Comparison of ENCODE assay signal across 35 cellular contexts in the genomic region with DNA sequence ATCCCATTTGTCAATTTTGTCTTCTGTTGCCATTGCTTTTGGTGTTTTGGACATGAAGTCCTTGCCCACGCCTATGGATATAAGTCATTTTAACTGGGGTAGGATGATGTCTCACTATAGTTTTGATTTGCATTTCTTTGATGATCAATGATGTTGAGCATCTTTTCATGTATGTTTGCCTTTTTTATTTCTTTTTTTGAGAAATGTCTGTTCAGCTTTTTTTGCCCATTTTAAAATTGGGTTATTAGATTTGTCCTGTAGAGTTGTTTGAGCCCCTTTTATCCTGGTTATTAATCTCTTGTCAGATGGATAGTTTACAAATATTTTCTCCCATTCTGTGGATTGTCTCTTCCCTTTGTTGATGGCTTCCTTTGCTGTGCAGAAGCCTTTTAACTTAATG.
"Had no signal": no experiment of that assay in that cellular context is flagged by ENCODE, and none has a peak within 500 bp of the region (broad histone marks: within the 10 kb centered on the region; RNA-seq: fewer than 3 reads in every experiment).

No MANE protein-coding gene starts in this region.

- DNase-seq: Kasumi-1, MG63, MM.1S, MV-4-11, NCI-H1048, NCI-H1092, NCI-H1092 treated with DMSO at 0.1 percent for 48 hours, NCI-H1105, NCI-H1105 treated with DMSO at 0.1 percent for 48 hours, NCI-H1417, NCI-H1417 treated with DMSO at 0.1 percent for 48 hours, NCI-H1436, NCI-H1436 treated with DMSO at 0.1 percent for 48 hours, NCI-H146, NCI-H1694, NCI-H1694 treated with DMSO at 0.1 percent for 48 hours, NCI-H187, NCI-H187 treated with DMSO at 0.1 percent for 48 hours, NCI-H1930, NCI-H2029, NCI-H2029 treated with DMSO at 0.1 percent for 48 hours, NCI-H2081, NCI-H2081 treated with DMSO at 0.1 percent for 48 hours, NCI-H2107, NCI-H2171, NCI-H2171 treated with DMSO at 0.1 percent for 48 hours, NCI-H2227 treated with DMSO at 0.1 percent for 48 hours, NCI-H226, NCI-H345, NCI-H446, NCI-H446 treated with DMSO at 0.1 percent for 48 hours, NCI-H510A, NCI-H510A treated with DMSO at 0.1 percent for 48 hours, NCI-H524, NCI-H524 treated with DMSO at 0.1 percent for 48 hours had no signal

- H3K36me3 ChIP-seq: MG63 had no signal

- H3K4me3 ChIP-seq: MG63 had no signal

- H3K27me3 ChIP-seq: MG63 had no signal
